8 cellular contexts compared by ENCODE assay signal in the genomic region with DNA sequence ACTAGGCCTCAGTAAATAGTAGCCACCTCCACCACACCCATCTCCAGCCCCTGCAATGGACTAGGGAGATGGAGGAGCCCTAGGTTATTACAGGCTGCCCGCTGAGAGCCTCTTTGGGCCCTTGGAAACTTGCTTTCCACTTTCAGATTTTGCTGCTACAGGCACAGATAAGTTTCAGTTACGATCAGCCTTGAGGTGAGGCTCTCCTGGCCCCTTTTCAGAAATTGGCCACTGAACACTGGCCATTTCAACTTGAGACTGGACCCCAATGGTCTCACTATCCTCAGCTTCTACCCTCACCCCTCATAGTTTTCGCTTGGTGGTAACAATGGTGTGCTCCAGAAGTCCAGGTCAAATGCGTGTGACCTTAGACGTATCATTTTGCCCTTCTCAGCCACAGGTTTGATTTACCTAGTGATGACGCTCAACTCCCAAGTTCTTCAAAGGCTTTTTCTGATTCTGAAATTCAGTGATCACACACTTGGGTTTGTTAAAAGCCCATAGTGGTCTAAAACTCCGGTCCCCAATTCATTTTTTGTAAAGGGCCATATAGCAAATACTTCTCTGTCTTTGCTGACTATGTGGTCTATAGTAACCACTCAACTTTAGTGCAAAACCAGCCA. TPM values are rescaled to one million over a fixed set of nuclear protein-coding genes. Genes with fewer than 3 reads are reported as not detected.
DNase-seq lines count a peak whose midpoint lies in the region; ATAC-seq, FAIRE-seq and TF ChIP-seq lines count a peak whose summit lies in the region.

No MANE protein-coding gene starts in this region.

- H3K27me3 ChIP-seq in Caco-2 (replicated peaks; ENCODE audit: control insufficient read depth, insufficient read depth, low read length), result no peaks in the 10 kb centered on the region

- intact Hi-C loops in Caco-2 (cut with micrococcal nuclease; ENCODE audit: unreplicated experiment), result loop anchor here (5.0 kb wide), 2 partner anchors 69 to 226 kb away; a partner anchor contains a TSS

- BruUV-seq in Caco-2 (replicated peaks; lab: Mats Ljungman, UMichigan), result no TSS peak

- peaks cover 38% of the 10 kb centered on the region for H3K36me3 Mint-ChIP-seq in Caco-2 (ENCODE audit: insufficient read depth, unreplicated experiment)
- H3K36me3 Mint-ChIP-seq in osteocyte (ENCODE audit: unreplicated experiment), result peaks cover 10% of the 10 kb centered on the region

- H3K36me3 ChIP-seq in Caco-2 (ENCODE audit: control insufficient read depth, insufficient read depth, low read length), result peaks cover 2% of the 10 kb centered on the region; the same call in 1 of the 2 replicates

- no peaks in the 10 kb centered on the region; the same call in 1 of the 2 replicates for H3K4me1 ChIP-seq in Caco-2

- no peak for FAIRE-seq in urothelium cell line (lab: Jason Lieb, UNC)

- H3K27ac Mint-ChIP-seq in Caco-2 (ENCODE audit: unreplicated experiment) (peak overlapping the region; percentile 94), osteocyte (ENCODE audit: unreplicated experiment) (peak overlapping the region; percentile 78)

- ATAC-seq in HG02588 (IDR thresholded peaks at IDR 0.05; ENCODE audit: unreplicated experiment) (no peak), HG03457 (IDR thresholded peaks at IDR 0.05; ENCODE audit: unreplicated experiment) (no peak)

- DNase-seq in Caco-2 (no peak), RWPE1 (ENCODE audit: low spot score) (no peak), epithelial cell of proximal tubule (ENCODE audit: low read depth) (no peak), osteocyte (ENCODE audit: extremely low spot score, unreplicated experiment) (no peak), KG1 (lab: John Stamatoyannopoulos, UW) (no peak), urothelium cell line (ENCODE audit: low spot score) (no peak)

- H3K4me3 ChIP-seq in Caco-2 (ENCODE audit: low read depth, low read length), result peak overlapping the region; percentile 96
- H3K4me3 ChIP-seq in epithelial cell of proximal tubule (ENCODE audit: low read depth, low read length), result peak overlapping the region; percentile 92

- H3K4me3 Mint-ChIP-seq in Caco-2 (ENCODE audit: unreplicated experiment) (peak overlapping the region; percentile 93), osteocyte (ENCODE audit: unreplicated experiment) (peak overlapping the region; percentile 98)

- peak overlapping the region; percentile 72 for H3K27ac ChIP-seq in RWPE1

- H3K27me3 Mint-ChIP-seq in Caco-2 (ENCODE audit: insufficient read depth, unreplicated experiment) (no peaks in the 10 kb centered on the region), osteocyte (ENCODE audit: unreplicated experiment) (no peaks in the 10 kb centered on the region)

- CTCF ChIA-PET in Caco-2 (lab: Charles Lee), result no interaction called here
- CTCF ChIA-PET in RWPE1 (lab: Yijun Ruan, JAX), result interaction anchor here (0.6 to 1.0 kb wide), 2 partner anchors 81 to 215 kb away, joined by 3 read pairs; no protein-coding TSS in a partner anchor

- TF ChIP-seq CTCF in Caco-2 (IDR thresholded peaks at IDR 0.05; ENCODE audit: insufficient read depth in 1 of 2, low read depth in 1 of 2, low read length in 1 of 2, severe bottlenecking in 1 of 2, unreplicated experiment in 1 of 2) (no peak), RWPE1 (conservative IDR thresholded peaks at IDR 0.05; ENCODE audit: low read depth) (no peak), epithelial cell of proximal tubule (conservative IDR thresholded peaks at IDR 0.05; ENCODE audit: low read depth, low read length) (no peak), osteocyte (IDR thresholded peaks at IDR 0.05) (no peak)

- H3K9me3 ChIP-seq in Caco-2, result no peaks in the 10 kb centered on the region

- POLR2A ChIA-PET in Caco-2 (lab: Charles Lee) (no interaction called here), RWPE1 (lab: Yijun Ruan, JAX; ENCODE audit: low non-redundant PET) (interaction anchor here (0.6 kb wide), 1 partner anchor 74 kb away, joined by 3 read pairs; no protein-coding TSS in a partner anchor)

- H3K4me1 Mint-ChIP-seq in Caco-2 (ENCODE audit: low read depth, unreplicated experiment) (peaks cover 7% of the 10 kb centered on the region), osteocyte (ENCODE audit: unreplicated experiment) (peaks cover 27% of the 10 kb centered on the region)

- no peaks in the 10 kb centered on the region for H3K9me3 Mint-ChIP-seq in Caco-2 (ENCODE audit: unreplicated experiment)
- H3K9me3 Mint-ChIP-seq in osteocyte (ENCODE audit: unreplicated experiment), result no peaks in the 10 kb centered on the region

RNA-seq across cellular contexts. Expression of a gene that starts 1.0 kb away (rescaled TPM):
- 66.3 and 69.0 TPM in 2 replicates for total RNA-seq in Caco-2 (2022)
- total RNA-seq in epithelial cell of proximal tubule, result 28.6 and 44.2 TPM in 2 replicates
- 42.9 and 45.3 TPM in 2 replicates for total RNA-seq in osteocyte

RNA-seq across cellular contexts. Expression of a gene that starts 1.2 kb away (rescaled TPM):
- total RNA-seq in Caco-2 (2022), result 11.4 and 11.9 TPM in 2 replicates
- 9.1 and 12.6 TPM in 2 replicates for total RNA-seq in epithelial cell of proximal tubule
- total RNA-seq in osteocyte, result 11.9 and 12.1 TPM in 2 replicates
